ENCODE assay signal across 10 cellular contexts in the genomic region with DNA sequence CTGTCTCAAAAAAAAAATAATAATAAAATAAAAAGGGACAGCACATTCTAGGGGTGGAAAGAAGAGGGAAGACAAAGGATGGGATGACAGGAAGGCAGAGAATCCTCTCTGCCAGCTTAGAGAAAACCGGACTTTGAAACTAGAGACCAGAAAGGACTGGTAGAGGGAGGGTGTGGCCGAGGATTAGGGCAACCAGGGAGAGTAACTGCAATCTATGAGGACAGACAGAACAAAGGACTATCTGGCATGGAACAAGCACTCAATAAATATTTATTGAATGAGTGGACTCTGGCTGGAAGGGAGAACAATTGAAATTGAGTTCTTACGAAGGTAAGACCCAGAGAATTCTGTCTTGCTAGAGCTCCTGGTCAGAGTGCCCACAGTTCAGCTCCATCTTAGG. TPM values are rescaled to one million over a fixed set of nuclear protein-coding genes. Genes with fewer than 3 reads are reported as not detected.
DNase-seq lines count a peak whose midpoint lies in the region; ATAC-seq, FAIRE-seq and TF ChIP-seq lines count a peak whose summit lies in the region.
"Had no signal": no experiment of that assay in that cellular context is flagged by ENCODE, and none has a peak within 500 bp of the region (broad histone marks: within the 10 kb centered on the region; RNA-seq: fewer than 3 reads in every experiment).

No MANE protein-coding gene starts in this region.

- intact Hi-C loops in natural killer cell (cut with micrococcal nuclease) = loop anchor here (5.0 kb wide), 1 partner anchor 144 kb away; no protein-coding TSS in a partner anchor

- ATAC-seq in natural killer cell = no peak
- ATAC-seq in GM19328 (IDR thresholded peaks at IDR 0.05; ENCODE audit: unreplicated experiment) = no peak
- no peak for ATAC-seq in GM19452 (IDR thresholded peaks at IDR 0.05; ENCODE audit: unreplicated experiment)

- H3K4me3 Mint-ChIP-seq in natural killer cell = peak overlapping the region; percentile 91

- no peak overlapping the region for H3K27ac ChIP-seq in BLaER1 treated with 17β-estradiol and CSF1 and Interleukin-3, amounts not matched to agents 10 nM and 100 nM

- DNase-seq in LNCaP clone FGC (ENCODE audit: low read depth) (no peak), dermis blood vessel endothelial cell (peak; percentile 38), natural killer cell (no peak), NOMO-1 treated with dmso at 0.1 percent for 144 hours (lab: John Stamatoyannopoulos, UW; ENCODE audit: unreplicated experiment) (no peak), D721Med (ENCODE audit: insufficient read length, low spot score) (no peak)
- DNase-seq: OCI-M1 had no signal

- H3K9me3 Mint-ChIP-seq in natural killer cell = no peaks in the 10 kb centered on the region

- TF ChIP-seq CTCF in LNCaP clone FGC (IDR thresholded peaks at IDR 0.05; ENCODE audit: control insufficient read depth, extremely low read depth, insufficient read depth) = no peak
- TF ChIP-seq CTCF in natural killer cell (IDR thresholded peaks at IDR 0.05) = no peak
- TF ChIP-seq CTCF in D721Med (IDR thresholded peaks at IDR 0.05; ENCODE audit: insufficient read depth, missing control alignments) = no peak

- peaks cover 9% of the 10 kb centered on the region for H3K36me3 Mint-ChIP-seq in natural killer cell

- no peak for FAIRE-seq in D721Med (lab: Jason Lieb, UNC)

- peak overlapping the region in 1 of 2 donors; percentile 92 for H3K27ac Mint-ChIP-seq in natural killer cell

- H3K9ac ChIP-seq in BLaER1 treated with 17β-estradiol and CSF1 and Interleukin-3, amounts not matched to agents 10 nM and 100 nM = peak overlapping the region in 5 of 11 experiments; percentile 84 to 88 (median 86); a peak in 7 of 22 replicates

- H4K20me1 ChIP-seq in BLaER1 treated with 17β-estradiol and CSF1 and Interleukin-3, amounts not matched to agents 10 nM and 100 nM = peaks cover 0 to 71% (median 43%) of the 10 kb centered on the region in 11 experiments; a peak in 16 of 22 replicates

- peak overlapping the region; percentile 81 to 97 (median 88); a peak in 18 of 20 replicates for H3K4me3 ChIP-seq in BLaER1 treated with 17β-estradiol and CSF1 and Interleukin-3, amounts not matched to agents 10 nM and 100 nM
- H3K4me3 ChIP-seq in LNCaP clone FGC (ENCODE audit: low read depth, low read length) = peak overlapping the region; percentile 79

- no peaks in the 10 kb centered on the region for H3K27me3 Mint-ChIP-seq in natural killer cell (ENCODE audit: low read depth in 2 of 2)

- H3K9me3 ChIP-seq in BLaER1 treated with 17β-estradiol and CSF1 and Interleukin-3, amounts not matched to agents 10 nM and 100 nM (replicated peaks in 1 of 11) = no peaks in the 10 kb centered on the region

- H3K4me1 Mint-ChIP-seq in natural killer cell = peaks cover 61 to 65% of the 10 kb centered on the region in 2 donors

- peak overlapping the region; percentile 78 to 100 (median 96) for H3K4me2 ChIP-seq in BLaER1 treated with 17β-estradiol and CSF1 and Interleukin-3, amounts not matched to agents 10 nM and 100 nM

- H3K27me3 ChIP-seq in BLaER1 treated with 17β-estradiol and CSF1 and Interleukin-3, amounts not matched to agents 10 nM and 100 nM = no peaks in the 10 kb centered on the region

- H3K4me1 ChIP-seq in BLaER1 treated with 17β-estradiol and CSF1 and Interleukin-3, amounts not matched to agents 10 nM and 100 nM = peaks cover 65 to 82% (median 73%) of the 10 kb centered on the region in 10 experiments

- H3K36me3 ChIP-seq in BLaER1 treated with 17β-estradiol and CSF1 and Interleukin-3, amounts not matched to agents 10 nM and 100 nM = peaks cover 24 to 60% (median 38%) of the 10 kb centered on the region in 11 experiments; a peak in 21 of 22 replicates

RNA-seq across cellular contexts. Expression of a gene that starts 2.4 kb away (rescaled TPM):
- total RNA-seq in dermis blood vessel endothelial cell (95.2 and 121 TPM in 2 replicates), natural killer cell (100 to 1,000 TPM in 2 of 3 donors, 10 to 100 TPM in 1; 76.4 to 118 (median 101) TPM)

RNA-seq across cellular contexts. Expression of a gene that starts 2.5 kb away (rescaled TPM):
- 10.6 and 20.7 TPM in 2 replicates for total RNA-seq in dermis blood vessel endothelial cell
- total RNA-seq in natural killer cell = 10 to 100 TPM; 22.3 to 26.4 (median 23.3) TPM

RNA-seq across cellular contexts. Expression of a gene that starts 7.5 kb away (rescaled TPM):
- 42.5 and 66.8 TPM in 2 replicates for total RNA-seq in dermis blood vessel endothelial cell
- not detected for total RNA-seq in natural killer cell
- total RNA-seq: subcutaneous adipose tissue had no signal

RNA-seq across cellular contexts. Expression of a gene that starts 14.1 kb away (rescaled TPM):
- total RNA-seq in dermis blood vessel endothelial cell = 57.5 and 66.5 TPM in 2 replicates
- 10 to 100 TPM; 15.7 to 19.7 (median 18.8) TPM for total RNA-seq in natural killer cell

RNA-seq across cellular contexts. Expression of a gene that starts 14.6 kb away (rescaled TPM):
- total RNA-seq in dermis blood vessel endothelial cell = 250 and 670 TPM in 2 replicates
- total RNA-seq in natural killer cell = 100 to 1,000 TPM; 509 to 552 (median 528) TPM

Comparison
In these comparisons a context has a peak if more than half of its experiments do, and no peak if none do; other contexts are left out.
1. RNA of a gene that starts 7.5 kb away (total RNA-seq): 42.5 to 66.8 TPM in dermis blood vessel endothelial cell; not detected in natural killer cell; every median in the first group is over 10 times any median in the second.